In genomic region chr1:59730759-59731478, GRCh38 we compare ENCODE assay signal across 8 cellular contexts.
DNase-seq lines count a peak whose midpoint lies in the region; ATAC-seq lines count a peak whose summit lies in the region.

No MANE protein-coding gene starts in this region.

- intact Hi-C loops in activated T-helper 2 cell treated with anti-CD3 and anti-CD28 coated beads, Interferon-gamma antibody, Interleukin-2, Interleukin-4, amounts not matched to agents 10 μg/mL and 5 μg/mL and 100 μg/mL, durations not matched to agents 14 hours and 24 hours and 36 hours (cut with micrococcal nuclease) = no loop called here
- intact Hi-C loops in cardiac septum (cut with DNase I) = loop anchor here (5.0 kb wide), 1 partner anchor 949 kb away; the partner anchor contains the start of gene JUN

- ATAC-seq in activated naive CD4-positive, alpha-beta T cell treated with anti-CD3 and anti-CD28 coated beads, Interleukin-2, amount 50 U/mL, for 72 hours = peak; percentile 36 to 82
- ATAC-seq in HG03108 (IDR thresholded peaks at IDR 0.05; ENCODE audit: unreplicated experiment) (no peak), HG03159 (IDR thresholded peaks at IDR 0.05; ENCODE audit: unreplicated experiment) (no peak), HG02981 (IDR thresholded peaks at IDR 0.05; ENCODE audit: unreplicated experiment) (no peak)

- H3K4me3 Mint-ChIP-seq in activated T-helper 2 cell treated with anti-CD3 and anti-CD28 coated beads, Interferon-gamma antibody, Interleukin-2, Interleukin-4, amounts not matched to agents 10 μg/mL and 5 μg/mL and 100 μg/mL, durations not matched to agents 14 hours and 24 hours and 36 hours (ENCODE audit: low read depth) = no peak overlapping the region

- peaks cover 2 to 12% of the 10 kb centered on the region in 2 donors for H3K36me3 Mint-ChIP-seq in activated naive CD4-positive, alpha-beta T cell treated with anti-CD3 and anti-CD28 coated beads, Interleukin-2, amount 50 U/mL, for 72 hours
- peaks cover 3% of the 10 kb centered on the region for H3K36me3 Mint-ChIP-seq in activated T-helper 2 cell treated with anti-CD3 and anti-CD28 coated beads, Interferon-gamma antibody, Interleukin-2, Interleukin-4, amounts not matched to agents 10 μg/mL and 5 μg/mL and 100 μg/mL, durations not matched to agents 14 hours and 24 hours and 36 hours (ENCODE audit: low read depth)

- peak overlapping the region in 1 of 2 donors; percentile 64 for H3K27ac Mint-ChIP-seq in activated naive CD4-positive, alpha-beta T cell treated with anti-CD3 and anti-CD28 coated beads, Interleukin-2, amount 50 U/mL, for 72 hours
- H3K27ac Mint-ChIP-seq in activated T-helper 2 cell treated with anti-CD3 and anti-CD28 coated beads, Interferon-gamma antibody, Interleukin-2, Interleukin-4, amounts not matched to agents 10 μg/mL and 5 μg/mL and 100 μg/mL, durations not matched to agents 14 hours and 24 hours and 36 hours = peak overlapping the region; percentile 51

- H3K4me1 Mint-ChIP-seq in activated T-helper 2 cell treated with anti-CD3 and anti-CD28 coated beads, Interferon-gamma antibody, Interleukin-2, Interleukin-4, amounts not matched to agents 10 μg/mL and 5 μg/mL and 100 μg/mL, durations not matched to agents 14 hours and 24 hours and 36 hours (ENCODE audit: low read depth) = peaks cover 10% of the 10 kb centered on the region

- peaks cover under 1 to 7% of the 10 kb centered on the region in 2 donors for H3K9me3 Mint-ChIP-seq in activated naive CD4-positive, alpha-beta T cell treated with anti-CD3 and anti-CD28 coated beads, Interleukin-2, amount 50 U/mL, for 72 hours
- H3K9me3 Mint-ChIP-seq in activated T-helper 2 cell treated with anti-CD3 and anti-CD28 coated beads, Interferon-gamma antibody, Interleukin-2, Interleukin-4, amounts not matched to agents 10 μg/mL and 5 μg/mL and 100 μg/mL, durations not matched to agents 14 hours and 24 hours and 36 hours = peaks cover 5% of the 10 kb centered on the region

- DNase-seq in activated naive CD4-positive, alpha-beta T cell treated with anti-CD3 and anti-CD28 coated beads, Interleukin-2, amount 50 U/mL, for 72 hours (ENCODE audit: low spot score in 2 of 2) = no peak
- DNase-seq in activated naive CD4-positive, alpha-beta T cell treated with anti-CD3 and anti-CD28 coated beads, Interleukin-2, amount 50 U/mL, for 16 hours = no peak
- no peak for DNase-seq in activated T-helper 2 cell treated with anti-CD3 and anti-CD28 coated beads, Interferon-gamma antibody, Interleukin-2, Interleukin-4, amounts not matched to agents 10 μg/mL and 5 μg/mL and 100 μg/mL, durations not matched to agents 14 hours and 24 hours and 36 hours (ENCODE audit: low spot score)
- DNase-seq in cardiac septum (ENCODE audit: low spot score) (peak; percentile 87), putamen (ENCODE audit: low spot score) (peak; percentile 36)

- H3K27me3 Mint-ChIP-seq in activated T-helper 2 cell treated with anti-CD3 and anti-CD28 coated beads, Interferon-gamma antibody, Interleukin-2, Interleukin-4, amounts not matched to agents 10 μg/mL and 5 μg/mL and 100 μg/mL, durations not matched to agents 14 hours and 24 hours and 36 hours (ENCODE audit: low read depth) = peaks cover 4% of the 10 kb centered on the region

Comparison
In these comparisons a context has a peak if more than half of its experiments do, and no peak if none do; other contexts are left out.
1. ATAC-seq: peak in activated naive CD4-positive, alpha-beta T cell treated with anti-CD3 and anti-CD28 coated beads, Interleukin-2, amount 50 U/mL, for 72 hours (2 of 2); none in HG03108 (single experiment), HG03159 (single experiment) and HG02981 (single experiment).
2. DNase-seq: peak in cardiac septum (single experiment) and putamen (single experiment); none in activated naive CD4-positive, alpha-beta T cell treated with anti-CD3 and anti-CD28 coated beads, Interleukin-2, amount 50 U/mL, for 72 hours (0 of 2), activated naive CD4-positive, alpha-beta T cell treated with anti-CD3 and anti-CD28 coated beads, Interleukin-2, amount 50 U/mL, for 16 hours (single experiment) and activated T-helper 2 cell treated with anti-CD3 and anti-CD28 coated beads, Interferon-gamma antibody, Interleukin-2, Interleukin-4, amounts not matched to agents 10 μg/mL and 5 μg/mL and 100 μg/mL, durations not matched to agents 14 hours and 24 hours and 36 hours (single experiment).